8 cellular contexts compared by ENCODE assay signal in genomic region chr19:19224852-19225494, GRCh38. TPM values are rescaled to one million over a fixed set of nuclear protein-coding genes. Genes with fewer than 3 reads are reported as not detected.
A peak's percentile ranks its signal among the peaks of the same experiment; 100 is the strongest.
DNase-seq lines count a peak whose midpoint lies in the region; ATAC-seq and TF ChIP-seq lines count a peak whose summit lies in the region.

No MANE protein-coding gene starts in this region.

- peak; percentile 37 for ATAC-seq in Right ventricle myocardium inferior
- ATAC-seq in effector memory CD8-positive, alpha-beta T cell (replicated peaks): peak; percentile 94

- peak overlapping the region; percentile 65 for H3K4me3 Mint-ChIP-seq in activated CD4-positive, alpha-beta memory T cell treated with anti-CD3 and anti-CD28 coated beads, Interleukin-2, amount 10 ng/mL, durations not matched to agents 7 days and 5 days
- H3K4me3 Mint-ChIP-seq in effector memory CD8-positive, alpha-beta T cell: peak overlapping the region; percentile 78 to 80

- no peak overlapping the region for H2AFZ ChIP-seq in SK-N-SH (ENCODE audit: low read depth)

- H3K4me3 ChIP-seq in right atrium auricular region: peak overlapping the region in 1 of 2 donors; percentile 41
- H3K4me3 ChIP-seq in SK-N-SH (ENCODE audit: low read depth in 2 of 2, low read length in 1 of 2): no peak overlapping the region

- H3K4me1 Mint-ChIP-seq in activated CD4-positive, alpha-beta memory T cell treated with anti-CD3 and anti-CD28 coated beads, Interleukin-2, amount 10 ng/mL, durations not matched to agents 7 days and 5 days: peaks cover 6% of the 10 kb centered on the region
- peaks cover 3 to 9% of the 10 kb centered on the region in 2 donors for H3K4me1 Mint-ChIP-seq in effector memory CD8-positive, alpha-beta T cell (ENCODE audit: low read depth in 2 of 2)

- no peak overlapping the region for H3K27ac ChIP-seq in right atrium auricular region
- H3K27ac ChIP-seq in SK-N-SH (ENCODE audit: low read depth in 2 of 2, low read length in 1 of 2): no peak overlapping the region

- H3K36me3 Mint-ChIP-seq in activated CD4-positive, alpha-beta memory T cell treated with anti-CD3 and anti-CD28 coated beads, Interleukin-2, amount 10 ng/mL, durations not matched to agents 7 days and 5 days (ENCODE audit: low read depth): no peaks in the 10 kb centered on the region
- no peaks in the 10 kb centered on the region for H3K36me3 Mint-ChIP-seq in effector memory CD8-positive, alpha-beta T cell (ENCODE audit: insufficient read depth)

- CTCF ChIA-PET in activated CD4-positive, alpha-beta memory T cell treated with anti-CD3 and anti-CD28 coated beads, Interleukin-2, amount 10 ng/mL, durations not matched to agents 7 days and 5 days (lab: Charles Lee): interaction anchor here (0.7 to 2.4 kb wide), 11 partner anchors 10 to 195 kb away, joined by 3 to 10 read pairs (median 4); partner anchors contain the start of genes BORCS8 and RFXANK
- CTCF ChIA-PET in SK-N-SH (lab: Yijun Ruan, JAX): interaction anchor here (1.4 kb wide), 1 partner anchor 118 kb away, joined by 7 read pairs; no protein-coding TSS in a partner anchor

- intact Hi-C loops in Right ventricle myocardium inferior (cut with DNase I): no loop called here

- H3K36me3 ChIP-seq in right atrium auricular region: no peaks in the 10 kb centered on the region
- no peaks in the 10 kb centered on the region for H3K36me3 ChIP-seq in SK-N-SH (replicated peaks in 1 of 2; ENCODE audit: control insufficient read depth in 1 of 2, insufficient read depth in 2 of 2, low read length in 1 of 2)

- H3K27me3 ChIP-seq in right atrium auricular region (peaks cover 10% of the 10 kb centered on the region in 2 donors), SK-N-SH (ENCODE audit: insufficient read depth) (no peaks in the 10 kb centered on the region)

- TF ChIP-seq EP300 in SK-N-SH (IDR thresholded peaks at IDR 0.05; ENCODE audit: borderline replicate concordance in 1 of 2, low read depth in 1 of 2, low read length in 1 of 2): no peak

- no peak overlapping the region for H3K4me2 ChIP-seq in SK-N-SH

- 88% methylated on average over 28 of the region's 59 CpGs for WGBS in SK-N-SH (ENCODE audit: low lambda C conversion rate)

- H3K27ac Mint-ChIP-seq in activated CD4-positive, alpha-beta memory T cell treated with anti-CD3 and anti-CD28 coated beads, Interleukin-2, amount 10 ng/mL, durations not matched to agents 7 days and 5 days: no peak overlapping the region
- H3K27ac Mint-ChIP-seq in effector memory CD8-positive, alpha-beta T cell: no peak overlapping the region

- no peaks in the 10 kb centered on the region for H3K79me2 ChIP-seq in SK-N-SH (ENCODE audit: insufficient read depth)

- no peaks in the 10 kb centered on the region for H3K9me2 ChIP-seq in SK-N-SH

- no peaks in the 10 kb centered on the region for H4K20me1 ChIP-seq in SK-N-SH (ENCODE audit: insufficient read depth)

- peak in 1 of 2 donors; percentile 61 for TF ChIP-seq CTCF in right atrium auricular region (IDR thresholded peaks at IDR 0.05)
- TF ChIP-seq CTCF in SK-N-SH (IDR thresholded peaks at IDR 0.05): no peak

- H3F3A ChIP-seq in SK-N-SH (replicated peaks; ENCODE audit: insufficient read depth): no peaks in the 10 kb centered on the region

- POLR2A ChIA-PET in activated CD4-positive, alpha-beta memory T cell treated with anti-CD3 and anti-CD28 coated beads, Interleukin-2, amount 10 ng/mL, durations not matched to agents 7 days and 5 days (lab: Charles Lee): interaction anchor here (0.5 to 2.6 kb wide), 6 partner anchors 22 to 35 kb away, joined by 3 to 8 read pairs (median 4); partner anchors contain the start of genes BORCS8, NR2C2AP and RFXANK
- POLR2A ChIA-PET in SK-N-SH (lab: Yijun Ruan, JAX): no interaction called here

- no peaks in the 10 kb centered on the region for H3K9me3 Mint-ChIP-seq in activated CD4-positive, alpha-beta memory T cell treated with anti-CD3 and anti-CD28 coated beads, Interleukin-2, amount 10 ng/mL, durations not matched to agents 7 days and 5 days
- H3K9me3 Mint-ChIP-seq in effector memory CD8-positive, alpha-beta T cell: no peaks in the 10 kb centered on the region

- peaks cover 0 to 11% of the 10 kb centered on the region in 2 donors for H3K4me1 ChIP-seq in right atrium auricular region
- no peaks in the 10 kb centered on the region for H3K4me1 ChIP-seq in SK-N-SH (ENCODE audit: control insufficient read depth in 1 of 2, insufficient read depth in 2 of 2, low read depth in 1 of 2, low read length in 1 of 2)

- peaks cover 17% of the 10 kb centered on the region for H3K27me3 Mint-ChIP-seq in activated CD4-positive, alpha-beta memory T cell treated with anti-CD3 and anti-CD28 coated beads, Interleukin-2, amount 10 ng/mL, durations not matched to agents 7 days and 5 days
- peaks cover 18 to 26% of the 10 kb centered on the region in 2 donors for H3K27me3 Mint-ChIP-seq in effector memory CD8-positive, alpha-beta T cell

- peak; percentile 82 for DNase-seq in Right ventricle myocardium inferior (ENCODE audit: missing footprints)
- no peak for DNase-seq in right atrium auricular region (ENCODE audit: low spot score)
- DNase-seq in NCI-H345 (lab: John Stamatoyannopoulos, UW): peak; percentile 73
- DNase-seq in activated CD4-positive, alpha-beta memory T cell treated with anti-CD3 and anti-CD28 coated beads, Interleukin-2, amount 10 ng/mL, durations not matched to agents 7 days and 5 days: peak; percentile 82
- peak; percentile 67 to 72 (median 70) for DNase-seq in effector memory CD8-positive, alpha-beta T cell
- DNase-seq in mucosa of gallbladder (ENCODE audit: low spot score): peak; percentile 44
- peak; percentile 41 to 60 for DNase-seq in stimulated activated CD8-positive, alpha-beta memory T cell treated with anti-CD3 and anti-CD28 coated beads, Interleukin-7, amount 100 ng/mL, for 1 hour (ENCODE audit: low read depth in 2 of 2)
- no peak for DNase-seq in SK-N-SH

- TF ChIP-seq RAD21 in SK-N-SH (IDR thresholded peaks at IDR 0.05; ENCODE audit: low read length): no peak

- H3K9ac ChIP-seq in SK-N-SH: no peak overlapping the region

- H3K9me3 ChIP-seq in right atrium auricular region (no peaks in the 10 kb centered on the region), SK-N-SH (no peaks in the 10 kb centered on the region)

TF ChIP-seq in SK-N-SH, 30 proteins besides CTCF, POLR2A, EP300 and RAD21 (continues in another document):
- no peak for TF ChIP-seq ZBTB33 (IDR thresholded peaks at IDR 0.05; ENCODE audit: borderline replicate concordance, low read depth)

RNA-seq across cellular contexts. Expression of gene NCAN, which starts 13.2 kb away (rescaled TPM):
- not detected for total RNA-seq in Right ventricle myocardium inferior
- total RNA-seq in right atrium auricular region: not detected
- total RNA-seq in activated CD4-positive, alpha-beta memory T cell treated with anti-CD3 and anti-CD28 coated beads, Interleukin-2, amount 10 ng/mL, durations not matched to agents 7 days and 5 days: not detected
- total RNA-seq in mucosa of gallbladder: not detected
- polyA plus RNA-seq in SK-N-SH (2012; rRNA removed): 0.03 and 0.10 TPM in 2 replicates
- polyA plus RNA-seq in SK-N-SH (2012; cell fraction: cytosol; rRNA removed): 0.16 and 0.17 TPM in 2 replicates
- polyA plus RNA-seq in SK-N-SH (2012; cell fraction: nucleus; rRNA removed): 0.07 and 0.18 TPM in 2 replicates

RNA-seq across cellular contexts. Expression of gene NR2C2AP, which starts 21.8 kb away (rescaled TPM):
- total RNA-seq in Right ventricle myocardium inferior (7.8 TPM), right atrium auricular region (1 to 10 TPM; 4.3 to 8.1 TPM), mucosa of gallbladder (12.9 TPM)
- total RNA-seq in activated CD4-positive, alpha-beta memory T cell treated with anti-CD3 and anti-CD28 coated beads, Interleukin-2, amount 10 ng/mL, durations not matched to agents 7 days and 5 days: 10 to 100 TPM; 25.8 to 25.9 TPM
- polyA plus RNA-seq in SK-N-SH (2012; rRNA removed): 21.2 and 21.9 TPM in 2 replicates
- 14.0 and 17.5 TPM in 2 replicates for polyA plus RNA-seq in SK-N-SH (2012; cell fraction: cytosol; rRNA removed)
- 32.1 and 33.6 TPM in 2 replicates for polyA plus RNA-seq in SK-N-SH (2012; cell fraction: nucleus; rRNA removed)

RNA-seq across cellular contexts. Expression of gene RFXANK, which starts 32.9 kb away (rescaled TPM):
- 39.9 TPM for total RNA-seq in Right ventricle myocardium inferior
- 10 to 100 TPM; 20.1 to 36.6 TPM for total RNA-seq in right atrium auricular region
- 100 to 1,000 TPM; 100 to 102 TPM for total RNA-seq in activated CD4-positive, alpha-beta memory T cell treated with anti-CD3 and anti-CD28 coated beads, Interleukin-2, amount 10 ng/mL, durations not matched to agents 7 days and 5 days
- 64.7 TPM for total RNA-seq in mucosa of gallbladder
- 98.2 and 117 TPM in 2 replicates for polyA plus RNA-seq in SK-N-SH (2012; rRNA removed)
- 44.4 and 60.1 TPM in 2 replicates for polyA plus RNA-seq in SK-N-SH (2012; cell fraction: cytosol; rRNA removed)
- polyA plus RNA-seq in SK-N-SH (2012; cell fraction: nucleus; rRNA removed): 268 and 280 TPM in 2 replicates

RNA-seq across cellular contexts. Expression of gene BORCS8, which starts 33.0 kb away (rescaled TPM):
- total RNA-seq in Right ventricle myocardium inferior (19.5 TPM), right atrium auricular region (10 to 100 TPM; 16.5 to 20.0 TPM), mucosa of gallbladder (29.8 TPM)
- 10 to 100 TPM; 28.5 to 29.0 TPM for total RNA-seq in activated CD4-positive, alpha-beta memory T cell treated with anti-CD3 and anti-CD28 coated beads, Interleukin-2, amount 10 ng/mL, durations not matched to agents 7 days and 5 days
- polyA plus RNA-seq in SK-N-SH (2012; rRNA removed): 33.7 and 36.4 TPM in 2 replicates
- polyA plus RNA-seq in SK-N-SH (2012; cell fraction: cytosol; rRNA removed): 21.3 and 26.1 TPM in 2 replicates
- polyA plus RNA-seq in SK-N-SH (2012; cell fraction: nucleus; rRNA removed): 44.0 and 46.3 TPM in 2 replicates

RNA-seq across cellular contexts. Expression of gene TM6SF2, which starts 48.1 kb away (rescaled TPM):
- total RNA-seq in Right ventricle myocardium inferior (0.57 TPM), right atrium auricular region (under 1 TPM; 0.63 to 0.75 TPM), mucosa of gallbladder (1.8 TPM)
- not detected for total RNA-seq in activated CD4-positive, alpha-beta memory T cell treated with anti-CD3 and anti-CD28 coated beads, Interleukin-2, amount 10 ng/mL, durations not matched to agents 7 days and 5 days
- 1.4 and 1.8 TPM in 2 replicates for polyA plus RNA-seq in SK-N-SH (2012; rRNA removed)
- 0.53 and 0.96 TPM in 2 replicates for polyA plus RNA-seq in SK-N-SH (2012; cell fraction: cytosol; rRNA removed)
- 9.7 and 16.9 TPM in 2 replicates for polyA plus RNA-seq in SK-N-SH (2012; cell fraction: nucleus; rRNA removed)

Comparison
In these comparisons a context has a peak if more than half of its experiments do, and no peak if none do; other contexts are left out.
1. DNase-seq: peak in Right ventricle myocardium inferior (single experiment), NCI-H345 (single experiment), activated CD4-positive, alpha-beta memory T cell treated with anti-CD3 and anti-CD28 coated beads, Interleukin-2, amount 10 ng/mL, durations not matched to agents 7 days and 5 days (single experiment), effector memory CD8-positive, alpha-beta T cell (3 of 3), mucosa of gallbladder (single experiment) and stimulated activated CD8-positive, alpha-beta memory T cell treated with anti-CD3 and anti-CD28 coated beads, Interleukin-7, amount 100 ng/mL, for 1 hour (2 of 2); none in right atrium auricular region (single experiment) and SK-N-SH (single experiment).